In genomic region chr14:93306844-93307243, GRCh38 we compare ENCODE assay signal across 2 cellular contexts.
TF ChIP-seq lines count a peak whose summit lies in the region.

No MANE protein-coding gene starts in this region.

TF ChIP-seq in IMR-90, 13 proteins besides CTCF, POLR2A, EP300 and RAD21:
- no peak for TF ChIP-seq CEBPB (IDR thresholded peaks at IDR 0.05; ENCODE audit: low read depth, low read length)
- TF ChIP-seq MAFK (IDR thresholded peaks at IDR 0.05; ENCODE audit: low read depth, low read length) = peak; percentile 78

TF ChIP-seq in K562, 482 proteins besides CTCF, POLR2A, EP300 and RAD21:
- no peak for TF ChIP-seq ZNF507 (tag; conservative IDR thresholded peaks at IDR 0.05)
- TF ChIP-seq GABPB1 (CRISPR knock-in tag; IDR thresholded peaks at IDR 0.05) = no peak
- no peak for TF ChIP-seq HMG20A (CRISPR knock-in tag; conservative IDR thresholded peaks at IDR 0.05)
- TF ChIP-seq ZNF197 (CRISPR knock-in tag; IDR thresholded peaks at IDR 0.05; ENCODE audit: low read depth) = no peak
- TF ChIP-seq ZSCAN29 (IDR thresholded peaks at IDR 0.05) = no peak
- peak; percentile 68 for TF ChIP-seq ZNF316 (IDR thresholded peaks at IDR 0.05)
- no peak for TF ChIP-seq OTX1 (CRISPR knock-in tag; IDR thresholded peaks at IDR 0.05)
- TF ChIP-seq SAFB (IDR thresholded peaks at IDR 0.05; ENCODE audit: borderline replicate concordance, low read depth, low read length) = no peak
- TF ChIP-seq, protein P1, sequence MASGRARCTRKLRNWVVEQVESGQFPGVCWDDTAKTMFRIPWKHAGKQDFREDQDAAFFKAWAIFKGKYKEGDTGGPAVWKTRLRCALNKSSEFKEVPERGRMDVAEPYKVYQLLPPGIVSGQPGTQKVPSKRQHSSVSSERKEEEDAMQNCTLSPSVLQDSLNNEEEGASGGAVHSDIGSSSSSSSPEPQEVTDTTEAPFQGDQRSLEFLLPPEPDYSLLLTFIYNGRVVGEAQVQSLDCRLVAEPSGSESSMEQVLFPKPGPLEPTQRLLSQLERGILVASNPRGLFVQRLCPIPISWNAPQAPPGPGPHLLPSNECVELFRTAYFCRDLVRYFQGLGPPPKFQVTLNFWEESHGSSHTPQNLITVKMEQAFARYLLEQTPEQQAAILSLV (tag; IDR thresholded peaks at IDR 0.05) = no peak
- TF ChIP-seq SMARCA4 (IDR thresholded peaks at IDR 0.05) = no peak
- TF ChIP-seq, protein P2, sequence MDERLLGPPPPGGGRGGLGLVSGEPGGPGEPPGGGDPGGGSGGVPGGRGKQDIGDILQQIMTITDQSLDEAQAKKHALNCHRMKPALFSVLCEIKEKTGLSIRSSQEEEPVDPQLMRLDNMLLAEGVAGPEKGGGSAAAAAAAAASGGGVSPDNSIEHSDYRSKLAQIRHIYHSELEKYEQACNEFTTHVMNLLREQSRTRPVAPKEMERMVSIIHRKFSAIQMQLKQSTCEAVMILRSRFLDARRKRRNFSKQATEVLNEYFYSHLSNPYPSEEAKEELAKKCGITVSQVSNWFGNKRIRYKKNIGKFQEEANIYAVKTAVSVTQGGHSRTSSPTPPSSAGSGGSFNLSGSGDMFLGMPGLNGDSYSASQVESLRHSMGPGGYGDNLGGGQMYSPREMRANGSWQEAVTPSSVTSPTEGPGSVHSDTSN (CRISPR knock-in tag; IDR thresholded peaks at IDR 0.05; ENCODE audit: low read depth) = no peak
- TF ChIP-seq, protein P2 (tag; conservative IDR thresholded peaks at IDR 0.05; ENCODE audit: low read depth) = no peak
- TF ChIP-seq, protein P3, sequence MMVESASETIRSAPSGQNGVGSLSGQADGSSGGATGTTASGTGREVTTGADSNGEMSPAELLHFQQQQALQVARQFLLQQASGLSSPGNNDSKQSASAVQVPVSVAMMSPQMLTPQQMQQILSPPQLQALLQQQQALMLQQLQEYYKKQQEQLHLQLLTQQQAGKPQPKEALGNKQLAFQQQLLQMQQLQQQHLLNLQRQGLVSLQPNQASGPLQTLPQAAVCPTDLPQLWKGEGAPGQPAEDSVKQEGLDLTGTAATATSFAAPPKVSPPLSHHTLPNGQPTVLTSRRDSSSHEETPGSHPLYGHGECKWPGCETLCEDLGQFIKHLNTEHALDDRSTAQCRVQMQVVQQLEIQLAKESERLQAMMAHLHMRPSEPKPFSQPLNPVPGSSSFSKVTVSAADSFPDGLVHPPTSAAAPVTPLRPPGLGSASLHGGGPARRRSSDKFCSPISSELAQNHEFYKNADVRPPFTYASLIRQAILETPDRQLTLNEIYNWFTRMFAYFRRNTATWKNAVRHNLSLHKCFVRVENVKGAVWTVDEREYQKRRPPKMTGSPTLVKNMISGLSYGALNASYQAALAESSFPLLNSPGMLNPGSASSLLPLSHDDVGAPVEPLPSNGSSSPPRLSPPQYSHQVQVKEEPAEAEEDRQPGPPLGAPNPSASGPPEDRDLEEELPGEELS (CRISPR knock-in tag; IDR thresholded peaks at IDR 0.05; ENCODE audit: borderline replicate concordance) = no peak
- no peak for TF ChIP-seq GATAD2A (IDR thresholded peaks at IDR 0.05)
- TF ChIP-seq CLOCK (CRISPR knock-in tag; IDR thresholded peaks at IDR 0.05; ENCODE audit: borderline replicate concordance) = no peak
- TF ChIP-seq TOE1 (IDR thresholded peaks at IDR 0.05; ENCODE audit: borderline replicate concordance) = no peak
- no peak for TF ChIP-seq TOE1 (CRISPR knock-in tag; IDR thresholded peaks at IDR 0.05; ENCODE audit: borderline replicate concordance, low read depth)
- peak; percentile 36; the same call in 1 of the 2 replicates for TF ChIP-seq C11orf30 (IDR thresholded peaks at IDR 0.05; ENCODE audit: low read depth)
- TF ChIP-seq ZNF785 (CRISPR knock-in tag; IDR thresholded peaks at IDR 0.05) = no peak
